In genomic region chr11:35836185-35836584, GRCh38 we compare ENCODE assay signal across 17 cellular contexts.
"Had no signal": no experiment of that assay in that cellular context is flagged by ENCODE, and none has a peak within 500 bp of the region (broad histone marks: within the 10 kb centered on the region; RNA-seq: fewer than 3 reads in every experiment).

No MANE protein-coding gene starts in this region.

- H3K27me3 ChIP-seq: Peyer's patch, SJSA1 had no signal

- DNase-seq: KBM-7, MV-4-11, NCI-H1105, NCI-H1417, NCI-H1436 treated with DMSO at 0.1 percent for 48 hours, NCI-H1694 treated with DMSO at 0.1 percent for 48 hours, NCI-H2107, NCI-H2227 treated with DMSO at 0.1 percent for 48 hours, NCI-H524, NCI-H526 treated with DMSO at 0.1 percent for 48 hours, NCI-H748 treated with DMSO at 0.1 percent for 48 hours, PC-9, Right ventricle myocardium superior, SIG-M5 had no signal

- H3K9me3 ChIP-seq: Peyer's patch, SJSA1 had no signal

- H3K27ac ChIP-seq: PC-9, Peyer's patch, SJSA1, SK-N-MC had no signal

- H3K36me3 ChIP-seq: Peyer's patch, SJSA1 had no signal

- H3K4me1 ChIP-seq: Peyer's patch, SJSA1 had no signal

- H3K4me2 ChIP-seq: PC-9 had no signal

- H2AFZ ChIP-seq: PC-9 had no signal

- H3K4me3 ChIP-seq: PC-9, Peyer's patch, SJSA1, SK-N-MC had no signal
